10 cellular contexts compared by ENCODE assay signal in the genomic region with DNA sequence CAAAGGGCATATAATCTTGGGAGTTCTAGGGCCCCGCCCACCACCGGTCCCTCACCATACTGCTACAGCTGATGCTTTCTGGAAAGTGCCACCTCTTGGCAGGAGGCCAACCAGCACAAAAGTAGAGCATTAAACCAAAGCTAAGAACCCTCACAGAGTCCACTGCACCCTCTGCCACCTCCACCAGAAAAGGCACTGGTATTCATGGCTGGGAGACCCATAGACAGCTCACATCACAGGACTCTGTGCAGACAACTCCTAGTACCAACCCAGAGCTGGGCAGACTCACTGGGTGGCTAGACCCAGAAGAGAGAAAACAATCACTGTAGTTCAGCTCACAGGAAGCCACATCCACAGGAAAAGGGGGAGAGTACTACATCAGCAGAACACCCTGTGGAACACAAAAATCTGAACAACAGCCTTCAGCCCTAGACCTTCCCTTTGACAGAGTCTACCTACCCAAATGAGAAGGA. TPM values are rescaled to one million over a fixed set of nuclear protein-coding genes. Genes with fewer than 3 reads are reported as not detected.
DNase-seq lines count a peak whose midpoint lies in the region; ATAC-seq and TF ChIP-seq lines count a peak whose summit lies in the region.
"Had no signal": no experiment of that assay in that cellular context is flagged by ENCODE, and none has a peak within 500 bp of the region (broad histone marks: within the 10 kb centered on the region; RNA-seq: fewer than 3 reads in every experiment).

No MANE protein-coding gene starts in this region.

- H3K4me1 ChIP-seq in CD8-positive, alpha-beta memory T cell (ENCODE audit: insufficient read depth, low read length), result peaks cover 55% of the 10 kb centered on the region
- H3K4me1 ChIP-seq: lower lobe of right lung had no signal

- H3K4me3 ChIP-seq in CD8-positive, alpha-beta memory T cell (ENCODE audit: low read length), result peak overlapping the region; percentile 40
- H3K4me3 ChIP-seq: lower lobe of right lung had no signal

- H3K27me3 ChIP-seq in CD8-positive, alpha-beta memory T cell (ENCODE audit: insufficient read depth, low read length, poor library complexity, severe bottlenecking), result no peaks in the 10 kb centered on the region

- CTCF ChIA-PET in CD8-positive, alpha-beta memory T cell (lab: Charles Lee), result interaction anchor here (1.0 to 3.8 kb wide), 6 partner anchors 9 to 103 kb away, joined by 3 to 12 read pairs (median 7); a partner anchor contains a TSS
- CTCF ChIA-PET in T-cell (lab: Charles Lee), result interaction anchor here in 1 of 2 donors (0.6 to 1.5 kb wide), 6 partner anchors 10 to 103 kb away, joined by 3 to 4 read pairs (median 4); no protein-coding TSS in a partner anchor

- ATAC-seq in T-cell (replicated peaks in 1 of 4) (peak; percentile 91 to 95 (median 95)), sciatic nerve (no peak), HG03045 (IDR thresholded peaks at IDR 0.05; ENCODE audit: unreplicated experiment) (no peak)
- ATAC-seq in activated T-helper 17 cell treated with anti-CD3 and anti-CD28 coated beads, Interleukin-2, amount 50 U/mL, for 72 hours (replicated peaks), result peak; percentile 83
- no peak for ATAC-seq in natural killer cell treated with Interleukin-12 subunit alpha and Interleukin-12 subunit beta and Interleukin-15 and Interleukin-18, amount 100 ng/mL, for 72 hours
- ATAC-seq: lower lobe of right lung had no signal

- H3K9me3 ChIP-seq in CD8-positive, alpha-beta memory T cell (ENCODE audit: low read length), result no peaks in the 10 kb centered on the region

- peaks cover 2% of the 10 kb centered on the region for H3K36me3 ChIP-seq in CD8-positive, alpha-beta memory T cell (ENCODE audit: insufficient read depth, low read length)

- DNase-seq in CD8-positive, alpha-beta memory T cell, result peak; percentile 26 to 81 (median 73)
- peak; percentile 45 to 86 (median 60) for DNase-seq in T-cell
- DNase-seq in natural killer cell treated with Interleukin-12 subunit alpha and Interleukin-12 subunit beta and Interleukin-15 and Interleukin-18, amount 100 ng/mL, for 72 hours (ENCODE audit: low spot score), result no peak
- no peak for DNase-seq in NCI-H1694 (lab: John Stamatoyannopoulos, UW)
- DNase-seq in erythroblast (lab: John Stamatoyannopoulos, UW), result no peak
- DNase-seq in sciatic nerve (ENCODE audit: low spot score), result no peak
- DNase-seq: lower lobe of right lung had no signal

- no peak overlapping the region for H3K27ac ChIP-seq in CD8-positive, alpha-beta memory T cell (ENCODE audit: low read depth, low read length)
- H3K27ac ChIP-seq: lower lobe of right lung had no signal

- H3K27ac Mint-ChIP-seq in CD8-positive, alpha-beta memory T cell, result peak overlapping the region; percentile 81 to 98 (median 93)
- H3K27ac Mint-ChIP-seq in T-cell, result peak overlapping the region; percentile 98 to 99
- peak overlapping the region; percentile 90 for H3K27ac Mint-ChIP-seq in activated T-helper 17 cell treated with anti-CD3 and anti-CD28 coated beads, Interleukin-2, amount 50 U/mL, for 72 hours
- no peak overlapping the region for H3K27ac Mint-ChIP-seq in natural killer cell treated with Interleukin-12 subunit alpha and Interleukin-12 subunit beta and Interleukin-15 and Interleukin-18, amount 100 ng/mL, for 72 hours

- H3K9me3 Mint-ChIP-seq in CD8-positive, alpha-beta memory T cell, result peaks cover 0 to 30% (median 15%) of the 10 kb centered on the region in 5 donors
- H3K9me3 Mint-ChIP-seq in T-cell, result peaks cover 6 to 22% (median 13%) of the 10 kb centered on the region in 3 donors
- peaks cover 5% of the 10 kb centered on the region for H3K9me3 Mint-ChIP-seq in activated T-helper 17 cell treated with anti-CD3 and anti-CD28 coated beads, Interleukin-2, amount 50 U/mL, for 72 hours
- peaks cover 9% of the 10 kb centered on the region for H3K9me3 Mint-ChIP-seq in natural killer cell treated with Interleukin-12 subunit alpha and Interleukin-12 subunit beta and Interleukin-15 and Interleukin-18, amount 100 ng/mL, for 72 hours

- peaks cover 16 to 52% (median 32%) of the 10 kb centered on the region in 3 donors for H3K36me3 Mint-ChIP-seq in CD8-positive, alpha-beta memory T cell
- peaks cover 64% of the 10 kb centered on the region for H3K36me3 Mint-ChIP-seq in T-cell
- H3K36me3 Mint-ChIP-seq in activated T-helper 17 cell treated with anti-CD3 and anti-CD28 coated beads, Interleukin-2, amount 50 U/mL, for 72 hours (ENCODE audit: low read depth), result peaks cover 70% of the 10 kb centered on the region
- peaks cover 38% of the 10 kb centered on the region for H3K36me3 Mint-ChIP-seq in natural killer cell treated with Interleukin-12 subunit alpha and Interleukin-12 subunit beta and Interleukin-15 and Interleukin-18, amount 100 ng/mL, for 72 hours

- POLR2A ChIA-PET in CD8-positive, alpha-beta memory T cell (lab: Charles Lee), result interaction anchor here (0.9 to 2.6 kb wide), 4 partner anchors 8 to 136 kb away, joined by 4 to 9 read pairs (median 6); a partner anchor contains a TSS
- POLR2A ChIA-PET in T-cell (lab: Charles Lee), result interaction anchor here (0.6 to 0.9 kb wide), 3 partner anchors 9 to 57 kb away, joined by 4 to 16 read pairs (median 7); no protein-coding TSS in a partner anchor

- H3K4me3 Mint-ChIP-seq in CD8-positive, alpha-beta memory T cell, result peak overlapping the region; percentile 55 to 82 (median 73)
- H3K4me3 Mint-ChIP-seq in T-cell, result peak overlapping the region; percentile 74 to 78 (median 77)
- H3K4me3 Mint-ChIP-seq in activated T-helper 17 cell treated with anti-CD3 and anti-CD28 coated beads, Interleukin-2, amount 50 U/mL, for 72 hours, result peak overlapping the region; percentile 80
- H3K4me3 Mint-ChIP-seq in natural killer cell treated with Interleukin-12 subunit alpha and Interleukin-12 subunit beta and Interleukin-15 and Interleukin-18, amount 100 ng/mL, for 72 hours, result peak overlapping the region; percentile 10

- no peak for TF ChIP-seq POLR2A in erythroblast (IDR thresholded peaks at IDR 0.05; ENCODE audit: low read length)

- peaks cover 55 to 72% (median 70%) of the 10 kb centered on the region in 3 donors for H3K4me1 Mint-ChIP-seq in CD8-positive, alpha-beta memory T cell
- peaks cover 69 to 87% (median 81%) of the 10 kb centered on the region in 3 donors for H3K4me1 Mint-ChIP-seq in T-cell
- H3K4me1 Mint-ChIP-seq in activated T-helper 17 cell treated with anti-CD3 and anti-CD28 coated beads, Interleukin-2, amount 50 U/mL, for 72 hours, result peaks cover 51% of the 10 kb centered on the region
- H3K4me1 Mint-ChIP-seq in natural killer cell treated with Interleukin-12 subunit alpha and Interleukin-12 subunit beta and Interleukin-15 and Interleukin-18, amount 100 ng/mL, for 72 hours (ENCODE audit: low read depth in 2 of 2), result peaks cover 15 to 20% of the 10 kb centered on the region in 2 donors

- no peaks in the 10 kb centered on the region for H3K27me3 Mint-ChIP-seq in CD8-positive, alpha-beta memory T cell
- H3K27me3 Mint-ChIP-seq in T-cell, result no peaks in the 10 kb centered on the region
- no peaks in the 10 kb centered on the region for H3K27me3 Mint-ChIP-seq in activated T-helper 17 cell treated with anti-CD3 and anti-CD28 coated beads, Interleukin-2, amount 50 U/mL, for 72 hours
- no peaks in the 10 kb centered on the region for H3K27me3 Mint-ChIP-seq in natural killer cell treated with Interleukin-12 subunit alpha and Interleukin-12 subunit beta and Interleukin-15 and Interleukin-18, amount 100 ng/mL, for 72 hours

- intact Hi-C loops in sciatic nerve (cut with DNase I), result no loop called here

RNA-seq across cellular contexts. Expression of a gene that starts 10.8 kb away (rescaled TPM):
- total RNA-seq in CD8-positive, alpha-beta memory T cell, result 10 to 100 TPM; 31.4 to 31.7 TPM
- 77.0 TPM for polyA plus RNA-seq in CD8-positive, alpha-beta memory T cell
- total RNA-seq in T-cell, result 100 to 1,000 TPM in 2 of 5 donors, 10 to 100 TPM in 3; 48.2 to 119 (median 97.6) TPM
- 10 to 100 TPM; 26.6 to 33.0 TPM for total RNA-seq in activated T-helper 17 cell treated with anti-CD3 and anti-CD28 coated beads, Interleukin-2, amount 50 U/mL, for 72 hours
- 10 to 100 TPM; 17.0 to 19.6 TPM for total RNA-seq in natural killer cell treated with Interleukin-12 subunit alpha and Interleukin-12 subunit beta and Interleukin-15 and Interleukin-18, amount 100 ng/mL, for 72 hours
- total RNA-seq in sciatic nerve, result 14.9 TPM

RNA-seq across cellular contexts. Expression of a gene that starts 45.0 kb away (rescaled TPM):
- not detected for total RNA-seq in CD8-positive, alpha-beta memory T cell
- polyA plus RNA-seq in CD8-positive, alpha-beta memory T cell, result 0.38 TPM
- total RNA-seq in T-cell (not detected), sciatic nerve (not detected)
- total RNA-seq in activated T-helper 17 cell treated with anti-CD3 and anti-CD28 coated beads, Interleukin-2, amount 50 U/mL, for 72 hours, result not detected
- not detected for total RNA-seq in natural killer cell treated with Interleukin-12 subunit alpha and Interleukin-12 subunit beta and Interleukin-15 and Interleukin-18, amount 100 ng/mL, for 72 hours
- total RNA-seq: lower lobe of right lung, skeletal muscle tissue had no signal

RNA-seq across cellular contexts. Expression of a gene that starts 58.9 kb away (rescaled TPM):
- 1 to 10 TPM; 1.9 to 2.0 TPM for total RNA-seq in CD8-positive, alpha-beta memory T cell
- 3.7 TPM for polyA plus RNA-seq in CD8-positive, alpha-beta memory T cell
- 1 to 10 TPM in 2 of 5 donors, under 1 TPM in 3; 0.26 to 1.1 (median 0.85) TPM for total RNA-seq in T-cell
- total RNA-seq in activated T-helper 17 cell treated with anti-CD3 and anti-CD28 coated beads, Interleukin-2, amount 50 U/mL, for 72 hours, result 1 to 10 TPM; 3.9 to 5.6 TPM
- 1 to 10 TPM in 1 of 2 donors, not detected in 1; 1.5 TPM for total RNA-seq in natural killer cell treated with Interleukin-12 subunit alpha and Interleukin-12 subunit beta and Interleukin-15 and Interleukin-18, amount 100 ng/mL, for 72 hours
- 0.45 TPM for total RNA-seq in sciatic nerve
- total RNA-seq: skeletal muscle tissue had no signal

Comparison
In these comparisons a context has a peak if more than half of its experiments do, and no peak if none do; other contexts are left out.
1. DNase-seq: peak in CD8-positive, alpha-beta memory T cell (5 of 5) and T-cell (34 of 34); none in natural killer cell treated with Interleukin-12 subunit alpha and Interleukin-12 subunit beta and Interleukin-15 and Interleukin-18, amount 100 ng/mL, for 72 hours (single experiment), NCI-H1694 (single experiment), erythroblast (0 of 2) and sciatic nerve (single experiment).
2. H3K27ac Mint-ChIP-seq: peak in CD8-positive, alpha-beta memory T cell (8 of 8), T-cell (2 of 2) and activated T-helper 17 cell treated with anti-CD3 and anti-CD28 coated beads, Interleukin-2, amount 50 U/mL, for 72 hours (single experiment); none in natural killer cell treated with Interleukin-12 subunit alpha and Interleukin-12 subunit beta and Interleukin-15 and Interleukin-18, amount 100 ng/mL, for 72 hours (0 of 2).
3. H3K4me3 Mint-ChIP-seq: peak in every context shown above with its lines; median percentile 80 in activated T-helper 17 cell treated with anti-CD3 and anti-CD28 coated beads, Interleukin-2, amount 50 U/mL, for 72 hours; 77 in T-cell; 73 in CD8-positive, alpha-beta memory T cell; 10 in natural killer cell treated with Interleukin-12 subunit alpha and Interleukin-12 subunit beta and Interleukin-15 and Interleukin-18, amount 100 ng/mL, for 72 hours.
4. ATAC-seq: peak in T-cell (4 of 4) and activated T-helper 17 cell treated with anti-CD3 and anti-CD28 coated beads, Interleukin-2, amount 50 U/mL, for 72 hours (single experiment); none in natural killer cell treated with Interleukin-12 subunit alpha and Interleukin-12 subunit beta and Interleukin-15 and Interleukin-18, amount 100 ng/mL, for 72 hours (0 of 2), sciatic nerve (single experiment) and HG03045 (single experiment).